In the genomic region with DNA sequence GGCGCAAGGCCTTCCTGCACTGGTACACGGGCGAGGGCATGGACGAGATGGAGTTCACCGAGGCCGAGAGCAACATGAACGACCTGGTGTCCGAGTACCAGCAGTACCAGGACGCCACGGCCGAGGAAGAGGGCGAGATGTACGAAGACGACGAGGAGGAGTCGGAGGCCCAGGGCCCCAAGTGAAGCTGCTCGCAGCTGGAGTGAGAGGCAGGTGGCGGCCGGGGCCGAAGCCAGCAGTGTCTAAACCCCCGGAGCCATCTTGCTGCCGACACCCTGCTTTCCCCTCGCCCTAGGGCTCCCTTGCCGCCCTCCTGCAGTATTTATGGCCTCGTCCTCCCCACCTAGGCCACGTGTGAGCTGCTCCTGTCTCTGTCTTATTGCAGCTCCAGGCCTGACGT, we compare ENCODE assay signal across 1 cellular context. TPM values are rescaled to one million over a fixed set of nuclear protein-coding genes. Genes with fewer than 3 reads are reported as not detected.
"Had no signal": no experiment of that assay in that cellular context is flagged by ENCODE, and none has a peak within 500 bp of the region (broad histone marks: within the 10 kb centered on the region; RNA-seq: fewer than 3 reads in every experiment).

No MANE protein-coding gene starts in this region.

RNA-seq across cellular contexts. Expression of gene TUBB3, which starts 12.5 kb away (rescaled TPM):
- polyA plus RNA-seq: naive thymus-derived CD8-positive, alpha-beta T cell had no signal
